ENCODE assay signal across 1 cellular context in genomic region chr5:137660349-137660817, GRCh38.
A peak's percentile ranks its signal among the peaks of the same experiment; 100 is the strongest.
TF ChIP-seq lines count a peak whose summit lies in the region.

No MANE protein-coding gene starts in this region.

TF ChIP-seq in HepG2, 621 proteins besides CTCF, POLR2A, EP300 and RAD21 (continued from another document):
- no peak for TF ChIP-seq ZHX2 (IDR thresholded peaks at IDR 0.05; ENCODE audit: low read depth)
- TF ChIP-seq ZHX2 (CRISPR knock-in tag; IDR thresholded peaks at IDR 0.05; ENCODE audit: borderline replicate concordance), result no peak
- TF ChIP-seq, protein P1, sequence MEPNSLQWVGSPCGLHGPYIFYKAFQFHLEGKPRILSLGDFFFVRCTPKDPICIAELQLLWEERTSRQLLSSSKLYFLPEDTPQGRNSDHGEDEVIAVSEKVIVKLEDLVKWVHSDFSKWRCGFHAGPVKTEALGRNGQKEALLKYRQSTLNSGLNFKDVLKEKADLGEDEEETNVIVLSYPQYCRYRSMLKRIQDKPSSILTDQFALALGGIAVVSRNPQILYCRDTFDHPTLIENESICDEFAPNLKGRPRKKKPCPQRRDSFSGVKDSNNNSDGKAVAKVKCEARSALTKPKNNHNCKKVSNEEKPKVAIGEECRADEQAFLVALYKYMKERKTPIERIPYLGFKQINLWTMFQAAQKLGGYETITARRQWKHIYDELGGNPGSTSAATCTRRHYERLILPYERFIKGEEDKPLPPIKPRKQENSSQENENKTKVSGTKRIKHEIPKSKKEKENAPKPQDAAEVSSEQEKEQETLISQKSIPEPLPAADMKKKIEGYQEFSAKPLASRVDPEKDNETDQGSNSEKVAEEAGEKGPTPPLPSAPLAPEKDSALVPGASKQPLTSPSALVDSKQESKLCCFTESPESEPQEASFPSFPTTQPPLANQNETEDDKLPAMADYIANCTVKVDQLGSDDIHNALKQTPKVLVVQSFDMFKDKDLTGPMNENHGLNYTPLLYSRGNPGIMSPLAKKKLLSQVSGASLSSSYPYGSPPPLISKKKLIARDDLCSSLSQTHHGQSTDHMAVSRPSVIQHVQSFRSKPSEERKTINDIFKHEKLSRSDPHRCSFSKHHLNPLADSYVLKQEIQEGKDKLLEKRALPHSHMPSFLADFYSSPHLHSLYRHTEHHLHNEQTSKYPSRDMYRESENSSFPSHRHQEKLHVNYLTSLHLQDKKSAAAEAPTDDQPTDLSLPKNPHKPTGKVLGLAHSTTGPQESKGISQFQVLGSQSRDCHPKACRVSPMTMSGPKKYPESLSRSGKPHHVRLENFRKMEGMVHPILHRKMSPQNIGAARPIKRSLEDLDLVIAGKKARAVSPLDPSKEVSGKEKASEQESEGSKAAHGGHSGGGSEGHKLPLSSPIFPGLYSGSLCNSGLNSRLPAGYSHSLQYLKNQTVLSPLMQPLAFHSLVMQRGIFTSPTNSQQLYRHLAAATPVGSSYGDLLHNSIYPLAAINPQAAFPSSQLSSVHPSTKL (CRISPR knock-in tag; IDR thresholded peaks at IDR 0.05), result 0 out of 2 replicates have a peak, but pooled peaks have one; percentile 12
- peak; percentile 22 for TF ChIP-seq TEAD3 (CRISPR knock-in tag; optimal IDR thresholded peaks at IDR 0.05; ENCODE audit: borderline replicate concordance)
- TF ChIP-seq, protein P2, sequence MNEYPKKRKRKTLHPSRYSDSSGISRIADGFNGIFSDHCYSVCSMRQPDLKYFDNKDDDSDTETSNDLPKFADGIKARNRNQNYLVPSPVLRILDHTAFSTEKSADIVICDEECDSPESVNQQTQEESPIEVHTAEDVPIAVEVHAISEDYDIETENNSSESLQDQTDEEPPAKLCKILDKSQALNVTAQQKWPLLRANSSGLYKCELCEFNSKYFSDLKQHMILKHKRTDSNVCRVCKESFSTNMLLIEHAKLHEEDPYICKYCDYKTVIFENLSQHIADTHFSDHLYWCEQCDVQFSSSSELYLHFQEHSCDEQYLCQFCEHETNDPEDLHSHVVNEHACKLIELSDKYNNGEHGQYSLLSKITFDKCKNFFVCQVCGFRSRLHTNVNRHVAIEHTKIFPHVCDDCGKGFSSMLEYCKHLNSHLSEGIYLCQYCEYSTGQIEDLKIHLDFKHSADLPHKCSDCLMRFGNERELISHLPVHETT (CRISPR knock-in tag; conservative IDR thresholded peaks at IDR 0.05), result no peak
- no peak for TF ChIP-seq CREM (IDR thresholded peaks at IDR 0.05)
- no peak for TF ChIP-seq CREM (CRISPR knock-in tag; IDR thresholded peaks at IDR 0.05)
- TF ChIP-seq, protein P3, sequence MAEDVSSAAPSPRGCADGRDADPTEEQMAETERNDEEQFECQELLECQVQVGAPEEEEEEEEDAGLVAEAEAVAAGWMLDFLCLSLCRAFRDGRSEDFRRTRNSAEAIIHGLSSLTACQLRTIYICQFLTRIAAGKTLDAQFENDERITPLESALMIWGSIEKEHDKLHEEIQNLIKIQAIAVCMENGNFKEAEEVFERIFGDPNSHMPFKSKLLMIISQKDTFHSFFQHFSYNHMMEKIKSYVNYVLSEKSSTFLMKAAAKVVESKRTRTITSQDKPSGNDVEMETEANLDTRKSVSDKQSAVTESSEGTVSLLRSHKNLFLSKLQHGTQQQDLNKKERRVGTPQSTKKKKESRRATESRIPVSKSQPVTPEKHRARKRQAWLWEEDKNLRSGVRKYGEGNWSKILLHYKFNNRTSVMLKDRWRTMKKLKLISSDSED (CRISPR knock-in tag; IDR thresholded peaks at IDR 0.05), result no peak
- TF ChIP-seq TARDBP (CRISPR knock-in tag; IDR thresholded peaks at IDR 0.05), result no peak
- no peak for TF ChIP-seq KMT2B (CRISPR knock-in tag; IDR thresholded peaks at IDR 0.05)
- TF ChIP-seq ZNF101 (CRISPR knock-in tag; IDR thresholded peaks at IDR 0.05; ENCODE audit: borderline replicate concordance, low read depth), result no peak
- no peak for TF ChIP-seq MAZ (IDR thresholded peaks at IDR 0.05; ENCODE audit: borderline replicate concordance, low read depth, low read length)
- no peak for TF ChIP-seq MAZ (CRISPR knock-in tag; IDR thresholded peaks at IDR 0.05; ENCODE audit: low read depth)
- no peak for TF ChIP-seq RBAK (CRISPR knock-in tag; IDR thresholded peaks at IDR 0.05)
- no peak for TF ChIP-seq GFI1 (CRISPR knock-in tag; IDR thresholded peaks at IDR 0.05; ENCODE audit: borderline replicate concordance)
- no peak for TF ChIP-seq NR1H2 (CRISPR knock-in tag; IDR thresholded peaks at IDR 0.05; ENCODE audit: borderline replicate concordance, low read depth)
- TF ChIP-seq, protein P4, sequence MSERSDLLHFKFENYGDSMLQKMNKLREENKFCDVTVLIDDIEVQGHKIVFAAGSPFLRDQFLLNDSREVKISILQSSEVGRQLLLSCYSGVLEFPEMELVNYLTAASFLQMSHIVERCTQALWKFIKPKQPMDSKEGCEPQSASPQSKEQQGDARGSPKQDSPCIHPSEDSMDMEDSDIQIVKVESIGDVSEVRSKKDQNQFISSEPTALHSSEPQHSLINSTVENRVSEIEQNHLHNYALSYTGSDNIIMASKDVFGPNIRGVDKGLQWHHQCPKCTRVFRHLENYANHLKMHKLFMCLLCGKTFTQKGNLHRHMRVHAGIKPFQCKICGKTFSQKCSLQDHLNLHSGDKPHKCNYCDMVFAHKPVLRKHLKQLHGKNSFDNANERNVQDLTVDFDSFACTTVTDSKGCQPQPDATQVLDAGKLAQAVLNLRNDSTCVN (CRISPR knock-in tag; IDR thresholded peaks at IDR 0.05; ENCODE audit: borderline replicate concordance), result peak; percentile 41; the same call in 1 of the 2 replicates
- no peak for TF ChIP-seq EEA1 (CRISPR knock-in tag; IDR thresholded peaks at IDR 0.05; ENCODE audit: borderline replicate concordance)
- no peak for TF ChIP-seq ZSCAN29 (CRISPR knock-in tag; conservative IDR thresholded peaks at IDR 0.05)
- TF ChIP-seq MTF2 (CRISPR knock-in tag; IDR thresholded peaks at IDR 0.05; ENCODE audit: borderline replicate concordance), result no peak
- TF ChIP-seq TEAD2 (CRISPR knock-in tag; IDR thresholded peaks at IDR 0.05), result no peak
- TF ChIP-seq REPIN1 (CRISPR knock-in tag; IDR thresholded peaks at IDR 0.05; ENCODE audit: borderline replicate concordance, low read depth), result no peak
- no peak for TF ChIP-seq DPF2 (CRISPR knock-in tag; IDR thresholded peaks at IDR 0.05; ENCODE audit: borderline replicate concordance, low read depth)
TF ChIP-seq in HepG2: peak in this region for 6.
